1 cellular context compared by ENCODE assay signal in the genomic region with DNA sequence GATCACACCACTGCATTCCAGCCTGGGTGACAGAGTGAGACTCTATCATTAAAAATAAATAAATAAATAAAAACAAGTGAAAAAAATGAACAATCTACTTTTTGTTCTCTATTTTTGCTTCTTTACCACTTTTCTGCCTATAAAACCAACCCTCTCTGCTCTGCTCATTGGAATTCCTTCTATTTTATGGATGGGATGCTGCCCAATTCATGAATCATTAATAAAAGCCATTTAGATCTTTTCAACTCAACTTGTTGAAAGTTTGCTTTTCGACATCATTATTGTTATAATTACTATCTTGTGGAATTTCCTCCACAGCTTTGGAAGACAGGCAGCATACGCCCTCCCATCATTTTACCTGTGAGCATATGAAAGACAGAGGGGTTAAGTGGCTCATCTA.
TF ChIP-seq lines count a peak whose summit lies in the region.

No MANE protein-coding gene starts in this region.

TF ChIP-seq in A549, 52 proteins besides CTCF, POLR2A, EP300 and RAD21 (continued from another document):
- TF ChIP-seq CHD4 (IDR thresholded peaks at IDR 0.05; ENCODE audit: borderline replicate concordance), result no peak
